ENCODE assay signal across 1 cellular context in genomic region chr3:196287405-196288140, GRCh38.
TF ChIP-seq lines count a peak whose summit lies in the region.

Gene PCYT1A (minus strand): TSS chr3:196287726. CDS start chr3:196270531, 17,195 bp downstream.

TF ChIP-seq in HCT116, 20 proteins besides CTCF, POLR2A, EP300 and RAD21 (continued from another document):
- TF ChIP-seq SRF (IDR thresholded peaks at IDR 0.05; ENCODE audit: low read depth) (peak; percentile 73; the same call in 1 of the 2 replicates), ZNF274 (IDR thresholded peaks at IDR 0.05; ENCODE audit: low read depth, low read length) (no peak), CEBPB (IDR thresholded peaks at IDR 0.05; ENCODE audit: low read depth) (no peak), MAX (IDR thresholded peaks at IDR 0.05) (peak; percentile 87), ATF3 (IDR thresholded peaks at IDR 0.05) (no peak), FOSL1 (IDR thresholded peaks at IDR 0.05; ENCODE audit: low read depth) (no peak), CBX3 (IDR thresholded peaks at IDR 0.05; ENCODE audit: low read depth) (peak; percentile 83)
